Comparison of ENCODE assay signal across 1 cellular context in genomic region chr10:12617205-12618175, GRCh38.
TF ChIP-seq lines count a peak whose summit lies in the region.

No MANE protein-coding gene starts in this region.

TF ChIP-seq in GM12878, 131 proteins besides CTCF, POLR2A, EP300 and RAD21 (continued from another document):
- TF ChIP-seq ZNF622 (IDR thresholded peaks at IDR 0.05): no peak
- TF ChIP-seq MTA3 (IDR thresholded peaks at IDR 0.05; ENCODE audit: borderline replicate concordance, low read length): no peak
- TF ChIP-seq E2F4 (IDR thresholded peaks at IDR 0.05; ENCODE audit: low read depth, low read length): no peak
- no peak for TF ChIP-seq HSF1 (IDR thresholded peaks at IDR 0.05; ENCODE audit: low read depth, low read length)
- TF ChIP-seq ZSCAN29 (IDR thresholded peaks at IDR 0.05): no peak
- no peak for TF ChIP-seq SMAD5 (IDR thresholded peaks at IDR 0.05; ENCODE audit: low read depth)
- no peak for TF ChIP-seq WRNIP1 (IDR thresholded peaks at IDR 0.05; ENCODE audit: borderline replicate concordance, low read depth, low read length)
- TF ChIP-seq NKRF (conservative IDR thresholded peaks at IDR 0.05): no peak
TF ChIP-seq in GM12878: peak in this region for 26.
